Comparison of ENCODE assay signal across 8 cellular contexts in genomic region chr1:36384542-36385409, GRCh38. TPM values are rescaled to one million over a fixed set of nuclear protein-coding genes. Genes with fewer than 3 reads are reported as not detected.
DNase-seq lines count a peak whose midpoint lies in the region; ATAC-seq and TF ChIP-seq lines count a peak whose summit lies in the region.

No MANE protein-coding gene starts in this region.

- TF ChIP-seq CTCF in AG04449 (IDR thresholded peaks at IDR 0.05; ENCODE audit: insufficient read depth, low read length, missing control alignments) (no peak), fibroblast of villous mesenchyme (IDR thresholded peaks at IDR 0.05; ENCODE audit: insufficient read depth, low read depth, low read length) (no peak), nephron progenitor cell (IDR thresholded peaks at IDR 0.05) (no peak)

- no peaks in the 10 kb centered on the region for H3K9me3 Mint-ChIP-seq in activated T-helper 17 cell treated with anti-CD3 and anti-CD28 coated beads, Interleukin-2, amount 50 U/mL, for 72 hours
- no peaks in the 10 kb centered on the region for H3K9me3 Mint-ChIP-seq in nephron progenitor cell

- H3K36me3 Mint-ChIP-seq in activated T-helper 17 cell treated with anti-CD3 and anti-CD28 coated beads, Interleukin-2, amount 50 U/mL, for 72 hours (ENCODE audit: low read depth) = peaks cover 40% of the 10 kb centered on the region
- H3K36me3 Mint-ChIP-seq in nephron progenitor cell (ENCODE audit: low read depth) = peaks cover 14% of the 10 kb centered on the region

- peak overlapping the region; percentile 99 for H3K4me3 Mint-ChIP-seq in activated T-helper 17 cell treated with anti-CD3 and anti-CD28 coated beads, Interleukin-2, amount 50 U/mL, for 72 hours
- peak overlapping the region; percentile 88 for H3K4me3 Mint-ChIP-seq in nephron progenitor cell

- H3K27ac Mint-ChIP-seq in activated T-helper 17 cell treated with anti-CD3 and anti-CD28 coated beads, Interleukin-2, amount 50 U/mL, for 72 hours = peak overlapping the region; percentile 92
- H3K27ac Mint-ChIP-seq in nephron progenitor cell = peak overlapping the region; percentile 51

- ATAC-seq in GM21825 (IDR thresholded peaks at IDR 0.05; ENCODE audit: unreplicated experiment) = peak; percentile 0
- no peak for ATAC-seq in activated T-helper 17 cell treated with anti-CD3 and anti-CD28 coated beads, Interleukin-2, amount 50 U/mL, for 72 hours (replicated peaks)
- ATAC-seq in HG02623 (IDR thresholded peaks at IDR 0.05; ENCODE audit: unreplicated experiment) = no peak

- CTCF ChIA-PET in AG04449 (lab: Yijun Ruan, JAX) = interaction anchor here (0.7 to 5.0 kb wide), 5 partner anchors 29 to 85 kb away, joined by 3 to 29 read pairs (median 3); no protein-coding TSS in a partner anchor

- peak overlapping the region; percentile 88 for H3K4me3 ChIP-seq in AG04449 (ENCODE audit: low read depth, low read length)
- peak overlapping the region; percentile 94 for H3K4me3 ChIP-seq in fibroblast of villous mesenchyme (ENCODE audit: low read depth, low read length)

- POLR2A ChIA-PET in AG04449 (lab: Yijun Ruan, JAX) = interaction anchor here (1.2 to 1.3 kb wide), 4 partner anchors 13 to 61 kb away, joined by 3 to 5 read pairs (median 4); partner anchors contain the start of genes EVA1B and LSM10

- no peaks in the 10 kb centered on the region for H3K27me3 Mint-ChIP-seq in activated T-helper 17 cell treated with anti-CD3 and anti-CD28 coated beads, Interleukin-2, amount 50 U/mL, for 72 hours
- H3K27me3 Mint-ChIP-seq in nephron progenitor cell (ENCODE audit: low read depth, poor library complexity) = no peaks in the 10 kb centered on the region

- DNase-seq in AG04449 (ENCODE audit: low read depth, low spot score) (no peak), NCI-H748 treated with DMSO at 0.1 percent for 48 hours (lab: John Stamatoyannopoulos, UW) (peak; percentile 31), fibroblast of villous mesenchyme (ENCODE audit: low read depth) (peak; percentile 36), nephron progenitor cell (peak; percentile 61), AG20443 (ENCODE audit: low spot score) (no peak)

- peaks cover 46% of the 10 kb centered on the region for H3K4me1 Mint-ChIP-seq in activated T-helper 17 cell treated with anti-CD3 and anti-CD28 coated beads, Interleukin-2, amount 50 U/mL, for 72 hours
- peaks cover 62% of the 10 kb centered on the region for H3K4me1 Mint-ChIP-seq in nephron progenitor cell

RNA-seq across cellular contexts. Expression of gene STK40, which starts 0.9 kb away (rescaled TPM):
- 10 to 100 TPM; 44.1 to 56.8 TPM for total RNA-seq in activated T-helper 17 cell treated with anti-CD3 and anti-CD28 coated beads, Interleukin-2, amount 50 U/mL, for 72 hours
- 17.4 and 24.6 TPM in 2 replicates for total RNA-seq in fibroblast of villous mesenchyme

RNA-seq across cellular contexts. Expression of gene LSM10, which starts 12.9 kb away (rescaled TPM):
- 10 to 100 TPM; 24.6 to 59.6 TPM for total RNA-seq in activated T-helper 17 cell treated with anti-CD3 and anti-CD28 coated beads, Interleukin-2, amount 50 U/mL, for 72 hours
- total RNA-seq in fibroblast of villous mesenchyme = 6.9 and 10.0 TPM in 2 replicates

Comparison
In these comparisons a context has a peak if more than half of its experiments do, and no peak if none do; other contexts are left out.
1. DNase-seq: peak in NCI-H748 treated with DMSO at 0.1 percent for 48 hours (single experiment), fibroblast of villous mesenchyme (single experiment) and nephron progenitor cell (single experiment); none in AG04449 (single experiment) and AG20443 (single experiment).